17 cellular contexts compared by ENCODE assay signal in the genomic region with DNA sequence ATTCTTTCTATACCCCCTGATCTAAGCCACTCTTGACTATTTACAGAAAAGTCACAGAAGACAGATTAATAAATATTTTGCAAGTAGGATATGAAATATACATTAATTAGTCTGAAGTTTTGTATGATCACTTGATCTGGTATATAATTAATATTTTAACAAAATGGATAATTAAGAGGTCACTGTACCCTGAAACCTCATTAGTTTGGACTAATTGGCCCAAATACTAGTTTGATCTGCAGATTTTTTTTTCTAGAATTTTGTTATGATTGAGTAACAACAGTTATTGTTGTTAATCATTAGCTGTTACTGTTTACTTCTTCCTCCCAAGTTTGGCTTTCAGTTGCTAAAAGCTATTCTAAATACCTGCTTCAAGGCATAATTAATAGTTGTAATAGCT. TPM values are rescaled to one million over a fixed set of nuclear protein-coding genes. Genes with fewer than 3 reads are reported as not detected.
DNase-seq lines count a peak whose midpoint lies in the region; ATAC-seq and TF ChIP-seq lines count a peak whose summit lies in the region.
"Had no signal": no experiment of that assay in that cellular context is flagged by ENCODE, and none has a peak within 500 bp of the region (broad histone marks: within the 10 kb centered on the region; RNA-seq: fewer than 3 reads in every experiment).

No MANE protein-coding gene starts in this region.

- H3K9me3 ChIP-seq in DND-41 (ENCODE audit: insufficient read depth, low read length, severe bottlenecking) = no peaks in the 10 kb centered on the region
- no peaks in the 10 kb centered on the region for H3K9me3 ChIP-seq in neural progenitor cell (ENCODE audit: low read depth)
- no peaks in the 10 kb centered on the region for H3K9me3 ChIP-seq in HAP-1
- H3K9me3 ChIP-seq: body of pancreas, left lung, testis had no signal

- H3K27me3 ChIP-seq in DND-41 (ENCODE audit: insufficient read depth, low read length, poor library complexity) (no peaks in the 10 kb centered on the region), GM23338 (ENCODE audit: insufficient read depth) (no peaks in the 10 kb centered on the region), neural progenitor cell (no peaks in the 10 kb centered on the region), HAP-1 (ENCODE audit: low read depth) (no peaks in the 10 kb centered on the region)
- H3K27me3 ChIP-seq: body of pancreas, left lung, testis had no signal

- H3F3A ChIP-seq in GM23338 (replicated peaks; ENCODE audit: low read depth) = no peaks in the 10 kb centered on the region
- H3F3A ChIP-seq in neural progenitor cell (ENCODE audit: low read depth) = no peaks in the 10 kb centered on the region

- H3K36me3 Mint-ChIP-seq in GM23338 (ENCODE audit: low read depth) = peaks cover 32% of the 10 kb centered on the region
- peaks cover 32% of the 10 kb centered on the region for H3K36me3 Mint-ChIP-seq in brain
- peaks cover 33% of the 10 kb centered on the region for H3K36me3 Mint-ChIP-seq in neural progenitor cell
- peaks cover 67% of the 10 kb centered on the region for H3K36me3 Mint-ChIP-seq in activated T-cell treated with anti-CD3 and anti-CD28 coated beads, Interleukin-2, amount 50 U/mL, for 24 hours (ENCODE audit: low read depth)

- H3K27ac Mint-ChIP-seq in GM23338 (no peak overlapping the region), brain (peak overlapping the region in 1 of 5 experiments; percentile 57), neural progenitor cell (no peak overlapping the region)
- no peak overlapping the region for H3K27ac Mint-ChIP-seq in activated T-cell treated with anti-CD3 and anti-CD28 coated beads, Interleukin-2, amount 50 U/mL, for 24 hours

- H3K27ac ChIP-seq in DND-41 (ENCODE audit: low read length) (no peak overlapping the region), GM23338 (ENCODE audit: low read depth) (no peak overlapping the region), neural progenitor cell (no peak overlapping the region)

- no peak for TF ChIP-seq CTCF in DND-41 (IDR thresholded peaks at IDR 0.05; ENCODE audit: borderline replicate concordance, extremely low read depth, low read length, poor library complexity, severe bottlenecking)
- TF ChIP-seq CTCF in GM23338 (conservative IDR thresholded peaks at IDR 0.05; ENCODE audit: low read depth in 2 of 2) = no peak
- TF ChIP-seq CTCF in brain (conservative IDR thresholded peaks at IDR 0.05) = no peak
- no peak for TF ChIP-seq CTCF in neural progenitor cell (IDR thresholded peaks at IDR 0.05)

- in situ Hi-C loops in HAP-1 (cut with MboI; ENCODE audit: low sequenced_read_pairs) = no loop called here

- H3K4me3 Mint-ChIP-seq in GM23338 (no peak overlapping the region), brain (peak overlapping the region; percentile 30 to 100 (median 76)), neural progenitor cell (peak overlapping the region; percentile 29)
- H3K4me3 Mint-ChIP-seq in activated T-cell treated with anti-CD3 and anti-CD28 coated beads, Interleukin-2, amount 50 U/mL, for 24 hours = no peak overlapping the region

- no peaks in the 10 kb centered on the region for H3K9me2 ChIP-seq in GM23338 (ENCODE audit: insufficient read depth)

- H3K36me3 ChIP-seq in DND-41 (ENCODE audit: insufficient read depth, low read length) (peaks cover 38% of the 10 kb centered on the region), GM23338 (ENCODE audit: insufficient read depth) (peaks cover 24% of the 10 kb centered on the region), neural progenitor cell (peaks cover 27% of the 10 kb centered on the region), HAP-1 (replicated peaks) (peaks cover 36% of the 10 kb centered on the region)

- peaks cover 9% of the 10 kb centered on the region for H3K27me3 Mint-ChIP-seq in GM23338 (ENCODE audit: insufficient read depth, low read depth, poor library complexity)
- peaks cover 20% of the 10 kb centered on the region for H3K27me3 Mint-ChIP-seq in brain
- H3K27me3 Mint-ChIP-seq in neural progenitor cell (ENCODE audit: insufficient read depth, low read depth) = no peaks in the 10 kb centered on the region
- H3K27me3 Mint-ChIP-seq in activated T-cell treated with anti-CD3 and anti-CD28 coated beads, Interleukin-2, amount 50 U/mL, for 24 hours = no peaks in the 10 kb centered on the region
- H3K27me3 Mint-ChIP-seq: T-cell had no signal

- H3K4me2 ChIP-seq in DND-41 (ENCODE audit: insufficient read depth, low read length) = peak overlapping the region; percentile 71; the same call in 1 of the 2 replicates
- no peak overlapping the region for H3K4me2 ChIP-seq in GM23338
- peak overlapping the region; percentile 93 for H3K4me2 ChIP-seq in neural progenitor cell

- peaks cover 48% of the 10 kb centered on the region for H3K79me2 ChIP-seq in DND-41 (ENCODE audit: insufficient read depth, low read length)
- H3K79me2 ChIP-seq in GM23338 (replicated peaks; ENCODE audit: insufficient read depth) = peaks cover 44% of the 10 kb centered on the region
- peaks cover 71% of the 10 kb centered on the region for H3K79me2 ChIP-seq in neural progenitor cell (ENCODE audit: low read depth)

- H3K9me3 Mint-ChIP-seq in GM23338 (0 out of 3 replicates have a peak, but pooled peaks cover 2% of the 10 kb centered on the region), brain (peaks cover 0 to 11% (median 7%) of the 10 kb centered on the region in 5 experiments), neural progenitor cell (no peaks in the 10 kb centered on the region)
- peaks cover 5% of the 10 kb centered on the region for H3K9me3 Mint-ChIP-seq in activated T-cell treated with anti-CD3 and anti-CD28 coated beads, Interleukin-2, amount 50 U/mL, for 24 hours

- H4K20me1 ChIP-seq in DND-41 (ENCODE audit: insufficient read depth, low read length) (no peaks in the 10 kb centered on the region), GM23338 (replicated peaks; ENCODE audit: insufficient read depth) (no peaks in the 10 kb centered on the region), neural progenitor cell (ENCODE audit: low read depth) (no peaks in the 10 kb centered on the region)

- ATAC-seq in DND-41 (ENCODE audit: insufficient read depth, low read depth) (no peak), GM23338 (no peak)
- ATAC-seq: body of pancreas, left lung, T-cell had no signal

- H3K4me1 ChIP-seq in DND-41 (ENCODE audit: insufficient read depth, low read length) (peaks cover 44% of the 10 kb centered on the region), GM23338 (ENCODE audit: insufficient read depth) (peaks cover 18% of the 10 kb centered on the region), neural progenitor cell (peaks cover 34% of the 10 kb centered on the region), HAP-1 (peaks cover 21% of the 10 kb centered on the region)

- H3K4me1 Mint-ChIP-seq in GM23338 (peaks cover 19% of the 10 kb centered on the region; the same call in 2 of the 3 replicates), brain (peaks cover 61% of the 10 kb centered on the region), neural progenitor cell (peaks cover 38% of the 10 kb centered on the region)
- H3K4me1 Mint-ChIP-seq in activated T-cell treated with anti-CD3 and anti-CD28 coated beads, Interleukin-2, amount 50 U/mL, for 24 hours (ENCODE audit: low read depth) = peaks cover 40% of the 10 kb centered on the region

- no peak overlapping the region for H2AFZ ChIP-seq in DND-41 (ENCODE audit: low read depth, low read length)
- no peak overlapping the region for H2AFZ ChIP-seq in GM23338
- H2AFZ ChIP-seq in neural progenitor cell (replicated peaks) = no peak overlapping the region

- DNase-seq in DND-41 = no peak
- no peak for DNase-seq in GM23338 (ENCODE audit: low spot score)
- no peak for DNase-seq in neural progenitor cell (ENCODE audit: low spot score)
- DNase-seq in activated T-cell treated with anti-CD3 and anti-CD28 coated beads, Interleukin-2, amount 50 U/mL, for 24 hours = no peak
- DNase-seq in effector CD4-positive, alpha-beta T cell = no peak
- DNase-seq in hepatic stellate cell (ENCODE audit: low spot score) = no peak
- DNase-seq in HAP-1 (ENCODE audit: low spot score in 2 of 2) = no peak
- DNase-seq: activated naive CD4-positive, alpha-beta T cell treated with Interleukin-2 at 50 U/mL for 16 hours; body of pancreas; GOT3; left lung; NCI-H187; NCI-H510A treated with DMSO at 0.1 percent for 48 hours; stimulated activated CD4-positive, alpha-beta T cell treated with anti-CD3 and anti-CD28 coated beads, Interleukin-1b, Interleukin-23, amount 100 ng/mL, for 48 hours; T-cell; testis had no signal

- H3K9ac ChIP-seq in DND-41 (ENCODE audit: low read depth, low read length) (no peak overlapping the region), neural progenitor cell (no peak overlapping the region)

- H3K4me3 ChIP-seq in DND-41 (ENCODE audit: low read depth in 1 of 2, low read length in 2 of 2) = no peak overlapping the region; a peak in 1 of 4 replicates
- 0 out of 2 replicates have a peak overlapping the region, but pooled peaks have one; percentile 80 for H3K4me3 ChIP-seq in GM23338
- H3K4me3 ChIP-seq in neural progenitor cell = peak overlapping the region; percentile 86
- no peak overlapping the region for H3K4me3 ChIP-seq in HAP-1
- H3K4me3 ChIP-seq: body of pancreas, testis had no signal

TF ChIP-seq in GM23338, 12 proteins besides CTCF, POLR2A, EP300 and RAD21:
- TF ChIP-seq STAT1 (IDR thresholded peaks at IDR 0.05; ENCODE audit: unreplicated experiment) (no peak), ZNF114 (CRISPR knock-in tag; IDR thresholded peaks at IDR 0.05) (no peak), POLR2AphosphoS5 (IDR thresholded peaks at IDR 0.05; ENCODE audit: low read depth) (no peak), NANOG (IDR thresholded peaks at IDR 0.05; ENCODE audit: borderline replicate concordance) (no peak)

RNA-seq across cellular contexts. Expression of a gene that starts 2.7 kb away (rescaled TPM):
- total RNA-seq in GM23338 (2014; rRNA removed; shearing (Covaris generic)) = 20.2 and 28.1 TPM in 2 replicates
- polyA plus RNA-seq in GM23338 (2016; fragmentation: Nextera tagmentation; extraction: Ambion mirVana) (13.0 and 15.5 TPM in 2 replicates), brain (ENCODE audit: insufficient read depth, low read depth, low replicate concordance) (1.8 TPM)
- 38.0 and 47.6 TPM in 2 replicates for total RNA-seq in neural progenitor cell (ENCODE audit: low replicate concordance)

RNA-seq across cellular contexts. Expression of a gene that starts 3.3 kb away (rescaled TPM):
- 13.5 and 13.8 TPM in 2 replicates for total RNA-seq in GM23338 (2014; rRNA removed; shearing (Covaris generic))
- polyA plus RNA-seq in GM23338 (2016; fragmentation: Nextera tagmentation; extraction: Ambion mirVana) = 4.3 and 6.1 TPM in 2 replicates
- 3.9 TPM for polyA plus RNA-seq in brain (ENCODE audit: insufficient read depth, low read depth, low replicate concordance)
- total RNA-seq in neural progenitor cell (ENCODE audit: low replicate concordance) = 24.0 and 35.9 TPM in 2 replicates

Comparison
In these comparisons a context has a peak if more than half of its experiments do, and no peak if none do; other contexts are left out.
1. H3K4me3 ChIP-seq: peak in GM23338 (single experiment) and neural progenitor cell (single experiment); none in DND-41 (0 of 2) and HAP-1 (single experiment).
2. H3K4me3 Mint-ChIP-seq: peak in brain (5 of 5) and neural progenitor cell (single experiment); none in GM23338 (single experiment) and activated T-cell treated with anti-CD3 and anti-CD28 coated beads, Interleukin-2, amount 50 U/mL, for 24 hours (single experiment).